In the genomic region with DNA sequence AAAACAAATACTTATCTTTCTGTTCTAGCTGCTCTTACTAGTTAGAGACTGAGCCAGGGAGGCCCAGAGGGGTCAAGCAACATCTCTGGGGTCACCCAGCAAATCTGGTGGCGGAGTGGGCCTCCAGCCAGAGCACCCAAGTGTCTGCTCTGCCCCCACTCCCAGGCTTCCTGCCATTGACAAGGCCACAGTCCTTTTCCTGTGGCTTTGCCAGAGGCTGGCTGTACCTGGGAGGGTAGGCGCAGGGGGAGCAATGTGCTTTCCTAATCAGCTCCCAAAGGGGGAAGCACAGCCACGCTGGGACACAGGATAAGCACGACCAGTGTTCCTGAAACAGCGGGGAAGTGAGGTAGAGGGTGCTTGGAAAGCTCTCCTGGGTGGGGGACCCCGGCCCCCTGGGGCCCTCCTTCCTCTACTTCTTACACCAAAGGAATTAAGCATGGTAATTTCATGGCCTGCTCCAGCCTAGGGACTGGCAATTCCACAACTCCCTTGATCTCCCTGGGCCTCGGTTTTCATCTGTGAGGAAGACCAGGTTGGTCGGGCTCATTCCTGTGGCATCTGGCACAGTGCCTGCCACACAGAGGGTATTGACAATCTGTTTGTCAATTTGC, we compare ENCODE assay signal across 2 cellular contexts.
TF ChIP-seq lines count a peak whose summit lies in the region.

No MANE protein-coding gene starts in this region.

TF ChIP-seq in IMR-90, 13 proteins besides CTCF, POLR2A, EP300 and RAD21:
- TF ChIP-seq RCOR1 (IDR thresholded peaks at IDR 0.05; ENCODE audit: insufficient replicate concordance, low read length) (no peak), CHD1 (IDR thresholded peaks at IDR 0.05; ENCODE audit: low read depth, low read length) (no peak), SMC3 (IDR thresholded peaks at IDR 0.05; ENCODE audit: low read depth, low read length) (no peak), CEBPB (IDR thresholded peaks at IDR 0.05; ENCODE audit: low read depth, low read length) (no peak), MAZ (IDR thresholded peaks at IDR 0.05; ENCODE audit: borderline replicate concordance, low read depth, low read length) (no peak), FOS (IDR thresholded peaks at IDR 0.05; ENCODE audit: low read depth, low read length) (no peak), MXI1 (IDR thresholded peaks at IDR 0.05; ENCODE audit: borderline replicate concordance, low read depth, low read length) (no peak), MAFK (IDR thresholded peaks at IDR 0.05; ENCODE audit: low read depth, low read length) (no peak)

TF ChIP-seq in HepG2, 621 proteins besides CTCF, POLR2A, EP300 and RAD21:
- no peak for TF ChIP-seq KLF9 (CRISPR knock-in tag; IDR thresholded peaks at IDR 0.05; ENCODE audit: low read depth)
- TF ChIP-seq ZNF768 (CRISPR knock-in tag; IDR thresholded peaks at IDR 0.05), result peak; percentile 95
- TF ChIP-seq, protein P1, sequence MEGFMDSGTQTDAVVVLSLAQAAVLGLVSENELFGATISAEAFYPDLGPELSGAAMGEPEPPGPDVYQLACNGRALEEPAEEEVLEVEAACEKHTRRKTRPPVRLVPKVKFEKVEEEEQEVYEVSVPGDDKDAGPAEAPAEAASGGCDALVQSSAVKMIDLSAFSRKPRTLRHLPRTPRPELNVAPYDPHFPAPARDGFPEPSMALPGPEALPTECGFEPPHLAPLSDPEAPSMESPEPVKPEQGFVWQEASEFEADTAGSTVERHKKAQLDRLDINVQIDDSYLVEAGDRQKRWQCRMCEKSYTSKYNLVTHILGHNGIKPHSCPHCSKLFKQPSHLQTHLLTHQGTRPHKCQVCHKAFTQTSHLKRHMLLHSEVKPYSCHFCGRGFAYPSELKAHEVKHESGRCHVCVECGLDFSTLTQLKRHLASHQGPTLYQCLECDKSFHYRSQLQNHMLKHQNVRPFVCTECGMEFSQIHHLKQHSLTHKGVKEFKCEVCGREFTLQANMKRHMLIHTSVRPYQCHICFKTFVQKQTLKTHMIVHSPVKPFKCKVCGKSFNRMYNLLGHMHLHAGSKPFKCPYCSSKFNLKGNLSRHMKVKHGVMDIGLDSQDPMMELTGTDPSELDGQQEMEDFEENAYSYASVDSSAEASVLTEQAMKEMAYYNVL (CRISPR knock-in tag; IDR thresholded peaks at IDR 0.05; ENCODE audit: borderline replicate concordance), result 0 out of 2 replicates have a peak, but pooled peaks have one; percentile 27
- TF ChIP-seq, protein P2, sequence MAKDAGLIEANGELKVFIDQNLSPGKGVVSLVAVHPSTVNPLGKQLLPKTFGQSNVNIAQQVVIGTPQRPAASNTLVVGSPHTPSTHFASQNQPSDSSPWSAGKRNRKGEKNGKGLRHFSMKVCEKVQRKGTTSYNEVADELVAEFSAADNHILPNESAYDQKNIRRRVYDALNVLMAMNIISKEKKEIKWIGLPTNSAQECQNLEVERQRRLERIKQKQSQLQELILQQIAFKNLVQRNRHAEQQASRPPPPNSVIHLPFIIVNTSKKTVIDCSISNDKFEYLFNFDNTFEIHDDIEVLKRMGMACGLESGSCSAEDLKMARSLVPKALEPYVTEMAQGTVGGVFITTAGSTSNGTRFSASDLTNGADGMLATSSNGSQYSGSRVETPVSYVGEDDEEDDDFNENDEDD (CRISPR knock-in tag; IDR thresholded peaks at IDR 0.05; ENCODE audit: borderline replicate concordance), result no peak
- TF ChIP-seq, protein P3, sequence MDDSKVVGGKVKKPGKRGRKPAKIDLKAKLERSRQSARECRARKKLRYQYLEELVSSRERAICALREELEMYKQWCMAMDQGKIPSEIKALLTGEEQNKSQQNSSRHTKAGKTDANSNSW (CRISPR knock-in tag; IDR thresholded peaks at IDR 0.05; ENCODE audit: borderline replicate concordance), result no peak
